Comparison of ENCODE assay signal across 1 cellular context in genomic region chr11:76721755-76722677, GRCh38.
TF ChIP-seq lines count a peak whose summit lies in the region.

No MANE protein-coding gene starts in this region.

TF ChIP-seq in HepG2, 621 proteins besides CTCF, POLR2A, EP300 and RAD21 (continued from another document and continues in another):
- TF ChIP-seq ZNF687 (CRISPR knock-in tag; IDR thresholded peaks at IDR 0.05) (peak; percentile 41), AHDC1 (CRISPR knock-in tag; IDR thresholded peaks at IDR 0.05; ENCODE audit: borderline replicate concordance) (no peak), CHCHD3 (CRISPR knock-in tag; IDR thresholded peaks at IDR 0.05) (no peak), ZFP36 (IDR thresholded peaks at IDR 0.05; ENCODE audit: borderline replicate concordance, low read depth, low read length, partially characterized antibody) (no peak), CEBPG (CRISPR knock-in tag; IDR thresholded peaks at IDR 0.05) (no peak), ZNF883 (CRISPR knock-in tag; IDR thresholded peaks at IDR 0.05; ENCODE audit: not compliant biosample characterization) (no peak), ZNF567 (CRISPR knock-in tag; IDR thresholded peaks at IDR 0.05; ENCODE audit: borderline replicate concordance) (0 out of 2 replicates have a peak, but pooled peaks have one; percentile 64), KLF9 (CRISPR knock-in tag; IDR thresholded peaks at IDR 0.05; ENCODE audit: low read depth) (no peak), AHR (CRISPR knock-in tag; IDR thresholded peaks at IDR 0.05) (0 out of 2 replicates have a peak, but pooled peaks have one; percentile 26), FOXP4 (CRISPR knock-in tag; IDR thresholded peaks at IDR 0.05) (no peak), RBAK (CRISPR knock-in tag; IDR thresholded peaks at IDR 0.05) (no peak), ZNF329 (CRISPR knock-in tag; IDR thresholded peaks at IDR 0.05; ENCODE audit: low read depth) (no peak), KDM3A (CRISPR knock-in tag; IDR thresholded peaks at IDR 0.05; ENCODE audit: low read depth) (no peak), IKZF4 (CRISPR knock-in tag; IDR thresholded peaks at IDR 0.05; ENCODE audit: borderline replicate concordance, low read depth, not compliant biosample characterization) (no peak), ZFP37 (CRISPR knock-in tag; IDR thresholded peaks at IDR 0.05; ENCODE audit: borderline replicate concordance) (no peak), ZZZ3 (CRISPR knock-in tag; IDR thresholded peaks at IDR 0.05; ENCODE audit: borderline replicate concordance) (no peak), ZNF746 (CRISPR knock-in tag; IDR thresholded peaks at IDR 0.05) (no peak), ARNT2 (CRISPR knock-in tag; IDR thresholded peaks at IDR 0.05; ENCODE audit: low read depth) (no peak), SALL1 (CRISPR knock-in tag; IDR thresholded peaks at IDR 0.05) (0 out of 2 replicates have a peak, but pooled peaks have one; percentile 16), FOXA1 (IDR thresholded peaks at IDR 0.05) (no peak), FOXA1 (CRISPR knock-in tag; IDR thresholded peaks at IDR 0.05) (0 out of 2 replicates have a peak, but pooled peaks have one; percentile 7), ZNF549 (CRISPR knock-in tag; IDR thresholded peaks at IDR 0.05) (no peak), BHLHE40 (IDR thresholded peaks at IDR 0.05; ENCODE audit: low read length) (no peak), MIER2 (CRISPR knock-in tag; IDR thresholded peaks at IDR 0.05) (0 out of 2 replicates have a peak, but pooled peaks have one; percentile 30), CCAR2 (optimal IDR thresholded peaks at IDR 0.05; ENCODE audit: low read depth, low read length) (no peak), JUNB (CRISPR knock-in tag; IDR thresholded peaks at IDR 0.05; ENCODE audit: borderline replicate concordance) (no peak), ESRRA (CRISPR knock-in tag; IDR thresholded peaks at IDR 0.05; ENCODE audit: low read depth) (no peak), ZNF138 (CRISPR knock-in tag; IDR thresholded peaks at IDR 0.05; ENCODE audit: low read depth) (no peak), ZNF556 (CRISPR knock-in tag; IDR thresholded peaks at IDR 0.05; ENCODE audit: borderline replicate concordance) (0 out of 2 replicates have a peak, but pooled peaks have one; percentile 45), DPF2 (CRISPR knock-in tag; IDR thresholded peaks at IDR 0.05; ENCODE audit: borderline replicate concordance, low read depth) (no peak), ZNF121 (CRISPR knock-in tag; IDR thresholded peaks at IDR 0.05) (no peak), ZNF878 (CRISPR knock-in tag; IDR thresholded peaks at IDR 0.05) (no peak), ZNF782 (CRISPR knock-in tag; IDR thresholded peaks at IDR 0.05; ENCODE audit: borderline replicate concordance) (no peak), ZNF562 (CRISPR knock-in tag; IDR thresholded peaks at IDR 0.05; ENCODE audit: borderline replicate concordance) (no peak), ZNF773 (CRISPR knock-in tag; IDR thresholded peaks at IDR 0.05; ENCODE audit: borderline replicate concordance) (no peak), STAT5B (CRISPR knock-in tag; IDR thresholded peaks at IDR 0.05) (no peak)
- TF ChIP-seq, protein P1, sequence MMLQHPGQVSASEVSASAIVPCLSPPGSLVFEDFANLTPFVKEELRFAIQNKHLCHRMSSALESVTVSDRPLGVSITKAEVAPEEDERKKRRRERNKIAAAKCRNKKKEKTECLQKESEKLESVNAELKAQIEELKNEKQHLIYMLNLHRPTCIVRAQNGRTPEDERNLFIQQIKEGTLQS (CRISPR knock-in tag; IDR thresholded peaks at IDR 0.05): no peak
- TF ChIP-seq, protein P2, sequence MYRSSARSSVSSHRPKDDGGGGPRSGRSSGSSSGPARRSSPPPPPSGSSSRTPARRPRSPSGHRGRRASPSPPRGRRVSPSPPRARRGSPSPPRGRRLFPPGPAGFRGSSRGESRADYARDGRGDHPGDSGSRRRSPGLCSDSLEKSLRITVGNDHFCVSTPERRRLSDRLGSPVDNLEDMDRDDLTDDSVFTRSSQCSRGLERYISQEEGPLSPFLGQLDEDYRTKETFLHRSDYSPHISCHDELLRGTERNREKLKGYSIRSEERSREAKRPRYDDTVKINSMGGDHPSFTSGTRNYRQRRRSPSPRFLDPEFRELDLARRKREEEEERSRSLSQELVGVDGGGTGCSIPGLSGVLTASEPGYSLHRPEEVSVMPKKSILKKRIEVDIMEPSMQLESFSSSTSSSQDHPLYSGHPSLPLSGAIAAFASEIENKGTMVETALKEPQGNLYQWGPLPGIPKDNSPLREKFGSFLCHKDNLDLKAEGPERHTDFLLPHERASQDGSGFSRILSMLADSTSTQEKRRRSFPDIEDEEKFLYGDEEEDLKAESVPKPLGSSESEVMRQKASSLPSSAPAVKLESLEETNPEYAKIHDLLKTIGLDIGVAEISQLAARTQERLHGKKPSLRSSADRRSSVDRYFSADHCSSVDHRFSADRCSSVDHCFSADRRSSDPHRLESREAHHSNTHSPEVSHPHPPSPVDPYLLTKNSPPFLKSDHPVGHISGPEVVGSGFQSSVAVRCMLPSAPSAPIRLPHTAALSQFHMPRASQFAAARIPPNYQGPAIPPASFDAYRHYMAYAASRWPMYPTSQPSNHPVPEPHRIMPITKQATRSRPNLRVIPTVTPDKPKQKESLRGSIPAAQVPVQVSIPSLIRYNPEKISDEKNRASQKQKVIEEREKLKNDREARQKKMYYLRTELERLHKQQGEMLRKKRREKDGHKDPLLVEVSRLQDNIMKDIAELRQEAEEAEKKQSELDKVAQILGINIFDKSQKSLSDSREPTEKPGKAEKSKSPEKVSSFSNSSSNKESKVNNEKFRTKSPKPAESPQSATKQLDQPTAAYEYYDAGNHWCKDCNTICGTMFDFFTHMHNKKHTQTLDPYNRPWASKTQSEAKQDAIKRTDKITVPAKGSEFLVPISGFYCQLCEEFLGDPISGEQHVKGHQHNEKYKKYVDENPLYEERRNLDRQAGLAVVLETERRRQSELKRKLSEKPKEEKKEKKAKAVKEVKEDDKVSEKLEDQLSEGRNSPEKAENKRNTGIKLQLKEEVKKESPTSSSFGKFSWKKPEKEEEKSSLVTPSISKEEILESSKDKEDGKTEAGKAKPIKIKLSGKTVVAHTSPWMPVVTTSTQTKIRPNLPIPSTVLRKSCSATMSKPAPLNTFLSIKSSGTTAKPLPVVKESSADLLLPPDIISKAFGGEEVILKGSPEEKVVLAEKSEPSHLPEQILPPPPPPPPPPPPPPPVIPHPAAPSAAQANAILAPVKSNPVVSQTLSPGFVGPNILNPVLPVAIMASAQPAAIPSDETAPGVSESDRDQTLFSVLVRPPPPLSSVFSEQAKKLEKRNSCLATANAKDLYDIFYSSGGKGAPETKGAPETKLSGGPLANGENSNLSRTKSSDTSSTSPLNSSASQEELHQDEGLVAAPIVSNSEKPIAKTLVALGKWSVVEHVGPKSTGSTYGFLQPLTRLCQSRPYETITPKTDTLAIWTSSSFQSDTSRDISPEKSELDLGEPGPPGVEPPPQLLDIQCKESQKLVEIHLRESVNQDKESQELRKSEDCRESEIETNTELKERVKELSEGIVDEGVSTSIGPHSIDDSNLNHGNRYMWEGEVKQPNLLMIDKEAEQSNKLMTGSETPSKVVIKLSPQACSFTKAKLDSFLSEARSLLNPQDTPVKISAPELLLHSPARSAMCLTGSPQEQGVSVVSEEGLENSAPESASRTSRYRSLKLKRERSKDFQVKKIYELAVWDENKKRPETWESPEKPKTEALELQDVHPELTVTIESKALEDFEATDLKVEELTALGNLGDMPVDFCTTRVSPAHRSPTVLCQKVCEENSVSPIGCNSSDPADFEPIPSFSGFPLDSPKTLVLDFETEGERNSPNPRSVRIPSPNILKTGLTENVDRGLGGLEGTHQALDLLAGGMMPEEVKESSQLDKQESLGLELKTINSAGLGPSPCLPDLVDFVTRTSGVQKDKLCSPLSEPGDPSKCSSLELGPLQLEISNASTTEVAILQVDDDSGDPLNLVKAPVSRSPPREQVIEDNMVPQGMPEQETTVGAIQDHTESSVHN (CRISPR knock-in tag; IDR thresholded peaks at IDR 0.05): no peak
- TF ChIP-seq, protein P3, sequence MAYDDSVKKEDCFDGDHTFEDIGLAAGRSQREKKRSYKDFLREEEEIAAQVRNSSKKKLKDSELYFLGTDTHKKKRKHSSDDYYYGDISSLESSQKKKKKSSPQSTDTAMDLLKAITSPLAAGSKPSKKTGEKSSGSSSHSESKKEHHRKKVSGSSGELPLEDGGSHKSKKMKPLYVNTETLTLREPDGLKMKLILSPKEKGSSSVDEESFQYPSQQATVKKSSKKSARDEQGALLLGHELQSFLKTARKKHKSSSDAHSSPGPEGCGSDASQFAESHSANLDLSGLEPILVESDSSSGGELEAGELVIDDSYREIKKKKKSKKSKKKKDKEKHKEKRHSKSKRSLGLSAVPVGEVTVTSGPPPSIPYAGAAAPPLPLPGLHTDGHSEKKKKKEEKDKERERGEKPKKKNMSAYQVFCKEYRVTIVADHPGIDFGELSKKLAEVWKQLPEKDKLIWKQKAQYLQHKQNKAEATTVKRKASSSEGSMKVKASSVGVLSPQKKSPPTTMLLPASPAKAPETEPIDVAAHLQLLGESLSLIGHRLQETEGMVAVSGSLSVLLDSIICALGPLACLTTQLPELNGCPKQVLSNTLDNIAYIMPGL (CRISPR knock-in tag; IDR thresholded peaks at IDR 0.05; ENCODE audit: borderline replicate concordance in 1 of 2, low read depth in 1 of 2): peak in 1 of 2 experiments; percentile 52; a peak in 1 of 4 replicates
